1 cellular context compared by ENCODE assay signal in the genomic region with DNA sequence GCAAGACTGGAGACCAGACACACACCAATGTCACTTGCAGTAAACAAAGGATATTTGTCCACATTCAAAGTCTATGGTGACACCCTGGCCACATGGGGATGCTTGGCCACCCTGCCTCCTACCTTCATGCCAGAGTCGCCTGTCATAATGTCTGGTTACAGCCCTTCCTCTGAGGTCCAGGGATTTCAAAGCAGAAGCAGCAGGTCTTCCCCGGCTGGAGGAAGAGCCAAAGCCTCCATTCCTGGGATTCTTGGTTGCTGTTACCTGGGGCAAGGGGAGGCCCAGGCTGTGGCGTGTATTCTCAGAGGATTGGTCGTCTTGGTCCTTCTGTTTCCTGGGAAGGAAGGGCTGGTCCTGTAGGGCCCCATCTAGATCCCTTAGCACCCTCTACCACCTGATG.
TF ChIP-seq lines count a peak whose summit lies in the region.

No MANE protein-coding gene starts in this region.

TF ChIP-seq in H1, 55 proteins besides CTCF, POLR2A, EP300 and RAD21:
- TF ChIP-seq KDM1A (IDR thresholded peaks at IDR 0.05; ENCODE audit: borderline replicate concordance, low read length) (no peak), SP2 (IDR thresholded peaks at IDR 0.05; ENCODE audit: low read length) (no peak), POLR2AphosphoS5 (IDR thresholded peaks at IDR 0.05; ENCODE audit: low read depth, low read length) (no peak), RBBP5 (IDR thresholded peaks at IDR 0.05; ENCODE audit: borderline replicate concordance, low read depth, low read length) (no peak), TCF12 (IDR thresholded peaks at IDR 0.05; ENCODE audit: low read depth, low read length) (no peak), POU5F1 (IDR thresholded peaks at IDR 0.05; ENCODE audit: low read depth, low read length) (no peak), ASH2L (IDR thresholded peaks at IDR 0.05; ENCODE audit: low read length) (no peak)
- TF ChIP-seq, protein P1, sequence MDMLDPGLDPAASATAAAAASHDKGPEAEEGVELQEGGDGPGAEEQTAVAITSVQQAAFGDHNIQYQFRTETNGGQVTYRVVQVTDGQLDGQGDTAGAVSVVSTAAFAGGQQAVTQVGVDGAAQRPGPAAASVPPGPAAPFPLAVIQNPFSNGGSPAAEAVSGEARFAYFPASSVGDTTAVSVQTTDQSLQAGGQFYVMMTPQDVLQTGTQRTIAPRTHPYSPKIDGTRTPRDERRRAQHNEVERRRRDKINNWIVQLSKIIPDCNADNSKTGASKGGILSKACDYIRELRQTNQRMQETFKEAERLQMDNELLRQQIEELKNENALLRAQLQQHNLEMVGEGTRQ (IDR thresholded peaks at IDR 0.05; ENCODE audit: low read length): no peak
